8 cellular contexts compared by ENCODE assay signal in the genomic region with DNA sequence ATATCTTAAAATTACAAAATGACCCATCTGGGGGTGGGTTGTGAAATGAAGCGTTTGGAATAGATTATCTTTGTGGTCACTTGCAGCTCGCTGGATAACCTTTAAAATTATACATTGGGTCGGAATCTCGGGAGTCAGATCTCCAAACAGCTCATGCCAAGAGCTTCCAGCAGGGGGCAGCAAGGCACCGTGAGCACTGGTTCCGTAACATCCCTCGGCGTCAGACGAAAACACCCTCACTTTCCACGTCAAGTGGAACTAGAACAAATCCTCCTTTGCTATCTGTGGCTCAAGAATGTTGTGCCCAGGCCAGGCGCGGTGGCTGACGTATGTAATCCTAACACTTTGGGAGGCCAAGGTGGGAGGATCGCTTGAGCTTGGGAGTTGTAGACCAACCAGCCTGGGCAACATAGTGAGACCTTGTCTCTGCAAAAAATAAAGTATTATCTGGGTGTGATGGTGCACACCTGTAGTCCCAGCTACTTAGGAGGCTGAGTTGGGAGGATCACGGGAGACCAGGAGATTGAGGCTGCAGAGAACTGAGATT. TPM values are rescaled to one million over a fixed set of nuclear protein-coding genes. Genes with fewer than 3 reads are reported as not detected.
A peak's percentile ranks its signal among the peaks of the same experiment; 100 is the strongest.
DNase-seq lines count a peak whose midpoint lies in the region; ATAC-seq, FAIRE-seq and TF ChIP-seq lines count a peak whose summit lies in the region.

No MANE protein-coding gene starts in this region.

- TF ChIP-seq CTCF in A549 (IDR thresholded peaks at IDR 0.05) (peak; percentile 95), heart right ventricle (IDR thresholded peaks at IDR 0.05) (peak; percentile 96 to 99 (median 97))

- H3K4me1 ChIP-seq in A549 (peaks cover 28% of the 10 kb centered on the region), adipocyte (ENCODE audit: control insufficient read depth, insufficient read depth, low read length) (peaks cover 24% of the 10 kb centered on the region), heart right ventricle (peaks cover 0 to 22% (median 13%) of the 10 kb centered on the region in 9 donors), rectal smooth muscle tissue (ENCODE audit: control insufficient read depth, insufficient read depth, low read length) (no peaks in the 10 kb centered on the region), aorta (ENCODE audit: control insufficient read depth in 1 of 2, insufficient read depth in 2 of 2, low read length in 2 of 2) (no peaks in the 10 kb centered on the region)

- DNase-seq in A549 (ENCODE audit: low read depth in 1 of 2, low spot score in 1 of 2) (peak; percentile 68 to 91), NCI-H146 (lab: John Stamatoyannopoulos, UW) (peak; percentile 79), T-helper 1 cell (peak; percentile 39 to 75 (median 61)), adipocyte (ENCODE audit: low read depth) (peak; percentile 97), heart right ventricle (peak; percentile 88 to 89), aorta (peak; percentile 91 to 96)

- FAIRE-seq in A549 (lab: Jason Lieb, UNC) = peak; percentile 72

- H3K9ac ChIP-seq in adipocyte (ENCODE audit: low read length) = peak overlapping the region; percentile 43
- no peak overlapping the region for H3K9ac ChIP-seq in rectal smooth muscle tissue (ENCODE audit: low read length)

- no peak for TF ChIP-seq POLR2A in A549 (IDR thresholded peaks at IDR 0.05; ENCODE audit: low read length)

- peaks cover 44% of the 10 kb centered on the region for H3K36me3 ChIP-seq in adipocyte (ENCODE audit: control insufficient read depth, insufficient read depth, low read length, severe bottlenecking)
- peaks cover 0 to 44% (median 26%) of the 10 kb centered on the region in 9 donors for H3K36me3 ChIP-seq in heart right ventricle
- peaks cover 16% of the 10 kb centered on the region for H3K36me3 ChIP-seq in rectal smooth muscle tissue (ENCODE audit: control insufficient read depth, insufficient read depth, low read length)
- peaks cover 4 to 13% of the 10 kb centered on the region in 2 donors for H3K36me3 ChIP-seq in aorta (ENCODE audit: control insufficient read depth in 1 of 2, insufficient read depth in 2 of 2, low read length in 1 of 2)

- H3K9me3 ChIP-seq in A549 (no peaks in the 10 kb centered on the region), adipocyte (ENCODE audit: control insufficient read depth, low read length) (no peaks in the 10 kb centered on the region), heart right ventricle (no peaks in the 10 kb centered on the region), aorta (ENCODE audit: control insufficient read depth, low read length) (no peaks in the 10 kb centered on the region)

- H3K27ac ChIP-seq in A549 = peak overlapping the region; percentile 60 to 75
- peak overlapping the region in 6 of 10 donors; percentile 4 to 64 (median 52) for H3K27ac ChIP-seq in heart right ventricle
- peak overlapping the region; percentile 45 for H3K27ac ChIP-seq in rectal smooth muscle tissue (ENCODE audit: low read depth, low read length)
- H3K27ac ChIP-seq in aorta (ENCODE audit: low read depth in 1 of 2, low read length in 2 of 2) = peak overlapping the region in 1 of 2 donors; percentile 43

- ATAC-seq in A549 (peak; percentile 73), GM18517 (IDR thresholded peaks at IDR 0.05; ENCODE audit: unreplicated experiment) (peak; percentile 56), heart right ventricle (peak; percentile 87 to 94 (median 89)), aorta (ENCODE audit: low FRiP score) (peak; percentile 91)

- H3K27me3 ChIP-seq in adipocyte (replicated peaks; ENCODE audit: control insufficient read depth, insufficient read depth, low read length) (no peaks in the 10 kb centered on the region), heart right ventricle (no peaks in the 10 kb centered on the region), rectal smooth muscle tissue (ENCODE audit: control insufficient read depth, insufficient read depth, low read length) (no peaks in the 10 kb centered on the region), aorta (ENCODE audit: control insufficient read depth in 1 of 2, insufficient read depth in 2 of 2, low read length in 1 of 2) (no peaks in the 10 kb centered on the region)

- 6% methylated on average over 15 of the region's 15 CpGs for WGBS in A549 (ENCODE audit: missing lambda C conversion rate)
- 6 to 10% methylated on average over 15 of the region's 15 CpGs for WGBS in heart right ventricle, 2 donors
- 5 to 6% methylated on average over 15 of the region's 15 CpGs for WGBS in aorta, 2 donors

- H3K4me3 ChIP-seq in A549 = no peak overlapping the region
- no peak overlapping the region for H3K4me3 ChIP-seq in adipocyte (ENCODE audit: low read length)
- no peak overlapping the region for H3K4me3 ChIP-seq in heart right ventricle
- H3K4me3 ChIP-seq in rectal smooth muscle tissue (ENCODE audit: low read length) = no peak overlapping the region
- H3K4me3 ChIP-seq in aorta (ENCODE audit: low read length in 2 of 2) = no peak overlapping the region

- TF ChIP-seq EP300 in A549 (IDR thresholded peaks at IDR 0.05) = no peak

- TF ChIP-seq RAD21 in A549 (conservative IDR thresholded peaks at IDR 0.05 in 1 of 2, IDR thresholded peaks at IDR 0.05 in 1 of 2) = peak; percentile 97 to 98

- CTCF ChIA-PET in A549 (lab: Yijun Ruan, JAX) = interaction anchor here (0.5 to 15.7 kb wide), 69 partner anchors 9 to 1096 kb away, joined by 3 to 352 read pairs (median 5); partner anchors contain the start of genes ITGB5, MUC13 and UMPS

- intact Hi-C loops in heart right ventricle (cut with DNase I) = loop anchor here (1.0 to 10.0 kb wide), 5 partner anchors 139 to 403 kb away; no protein-coding TSS in a partner anchor
- intact Hi-C loops in aorta (cut with DNase I) = loop anchor here (1.0 kb wide), 1 partner anchor 140 kb away; no protein-coding TSS in a partner anchor

- H3K4me2 ChIP-seq in A549 = peak overlapping the region; percentile 58

- POLR2A ChIA-PET in A549 (lab: Yijun Ruan, JAX) = interaction anchor here (0.6 to 1.7 kb wide), 6 partner anchors 11 to 140 kb away, joined by 3 to 10 read pairs (median 4); partner anchors contain the start of gene ITGB5

TF ChIP-seq in A549, 52 proteins besides CTCF, POLR2A, EP300 and RAD21:
- TF ChIP-seq CEBPB (IDR thresholded peaks at IDR 0.05) (0 out of 4 replicates have a peak, but pooled peaks of 1 of the 2 experiments have one; percentile 2), POLR2AphosphoS2 (conservative IDR thresholded peaks at IDR 0.05; ENCODE audit: low read length) (peak; percentile 78; the same call in 1 of the 2 replicates), PHF8 (IDR thresholded peaks at IDR 0.05; ENCODE audit: borderline replicate concordance, low read depth) (no peak), MAFK (IDR thresholded peaks at IDR 0.05; ENCODE audit: partially characterized antibody) (no peak), JUN (IDR thresholded peaks at IDR 0.05) (no peak), TP53 (CRISPR knock-in tag; IDR thresholded peaks at IDR 0.05) (peak; percentile 25; the same call in 1 of the 2 replicates), ZSCAN20 (CRISPR knock-in tag; IDR thresholded peaks at IDR 0.05) (no peak), TFCP2L1 (CRISPR knock-in tag; IDR thresholded peaks at IDR 0.05) (no peak), FOSB (CRISPR knock-in tag; IDR thresholded peaks at IDR 0.05) (peak; percentile 23; the same call in 1 of the 2 replicates), MAX (IDR thresholded peaks at IDR 0.05) (0 out of 2 replicates have a peak, but pooled peaks have one; percentile 15), SMC3 (IDR thresholded peaks at IDR 0.05) (peak; percentile 91), HDAC2 (IDR thresholded peaks at IDR 0.05) (no peak), ELK1 (IDR thresholded peaks at IDR 0.05; ENCODE audit: low read depth, low read length) (no peak), E2F6 (IDR thresholded peaks at IDR 0.05; ENCODE audit: borderline replicate concordance, low read depth) (no peak; the same call in 1 of the 2 replicates)

RNA-seq across cellular contexts. Expression of gene UMPS, which starts 31.1 kb away (rescaled TPM):
- polyA plus RNA-seq in A549 (2011; rRNA removed) (54.2 and 64.4 TPM in 2 replicates), A549 (2017; fragmentation: RNase III; extraction: RNeasy Plus Mini Kit Qiagen cat#74134 plus additional on column Dnase treatment) (53.0 to 61.8 TPM (median 53.1 TPM) in 3 replicates), heart right ventricle (1 to 10 TPM; 3.1 to 6.5 TPM), aorta (10 to 100 TPM in 1 of 2 donors, 1 to 10 TPM in 1; 5.3 to 16.6 TPM)
- 31.4 and 35.8 TPM in 2 replicates for polyA plus RNA-seq in A549 (2012; cell fraction: cytosol; rRNA removed)
- polyA plus RNA-seq in A549 (2012; cell fraction: nucleus; rRNA removed) = 18.6 and 34.3 TPM in 2 replicates
- 48.8 and 63.8 TPM in 2 replicates for polyA minus RNA-seq in A549 (2011; rRNA and poly(A)+ RNA removed)
- total RNA-seq in heart right ventricle (10 to 100 TPM in 3 of 10 donors, 1 to 10 TPM in 7; 4.9 to 14.4 (median 7.7) TPM), aorta (10 to 100 TPM; 15.6 to 15.9 TPM)
